Comparison of ENCODE assay signal across 1 cellular context in genomic region chr10:17854044-17854652, GRCh38.
TF ChIP-seq lines count a peak whose summit lies in the region.

No MANE protein-coding gene starts in this region.

TF ChIP-seq in HepG2, 621 proteins besides CTCF, POLR2A, EP300 and RAD21:
- no peak for TF ChIP-seq PRMT3 (CRISPR knock-in tag; IDR thresholded peaks at IDR 0.05; ENCODE audit: borderline replicate concordance, low read depth)
- TF ChIP-seq, protein P1, sequence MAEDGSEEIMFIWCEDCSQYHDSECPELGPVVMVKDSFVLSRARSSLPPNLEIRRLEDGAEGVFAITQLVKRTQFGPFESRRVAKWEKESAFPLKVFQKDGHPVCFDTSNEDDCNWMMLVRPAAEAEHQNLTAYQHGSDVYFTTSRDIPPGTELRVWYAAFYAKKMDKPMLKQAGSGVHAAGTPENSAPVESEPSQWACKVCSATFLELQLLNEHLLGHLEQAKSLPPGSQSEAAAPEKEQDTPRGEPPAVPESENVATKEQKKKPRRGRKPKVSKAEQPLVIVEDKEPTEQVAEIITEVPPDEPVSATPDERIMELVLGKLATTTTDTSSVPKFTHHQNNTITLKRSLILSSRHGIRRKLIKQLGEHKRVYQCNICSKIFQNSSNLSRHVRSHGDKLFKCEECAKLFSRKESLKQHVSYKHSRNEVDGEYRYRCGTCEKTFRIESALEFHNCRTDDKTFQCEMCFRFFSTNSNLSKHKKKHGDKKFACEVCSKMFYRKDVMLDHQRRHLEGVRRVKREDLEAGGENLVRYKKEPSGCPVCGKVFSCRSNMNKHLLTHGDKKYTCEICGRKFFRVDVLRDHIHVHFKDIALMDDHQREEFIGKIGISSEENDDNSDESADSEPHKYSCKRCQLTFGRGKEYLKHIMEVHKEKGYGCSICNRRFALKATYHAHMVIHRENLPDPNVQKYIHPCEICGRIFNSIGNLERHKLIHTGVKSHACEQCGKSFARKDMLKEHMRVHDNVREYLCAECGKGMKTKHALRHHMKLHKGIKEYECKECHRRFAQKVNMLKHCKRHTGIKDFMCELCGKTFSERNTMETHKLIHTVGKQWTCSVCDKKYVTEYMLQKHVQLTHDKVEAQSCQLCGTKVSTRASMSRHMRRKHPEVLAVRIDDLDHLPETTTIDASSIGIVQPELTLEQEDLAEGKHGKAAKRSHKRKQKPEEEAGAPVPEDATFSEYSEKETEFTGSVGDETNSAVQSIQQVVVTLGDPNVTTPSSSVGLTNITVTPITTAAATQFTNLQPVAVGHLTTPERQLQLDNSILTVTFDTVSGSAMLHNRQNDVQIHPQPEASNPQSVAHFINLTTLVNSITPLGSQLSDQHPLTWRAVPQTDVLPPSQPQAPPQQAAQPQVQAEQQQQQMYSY (CRISPR knock-in tag; IDR thresholded peaks at IDR 0.05), result no peak
